In genomic region chr15:69414702-69415161, GRCh38 we compare ENCODE assay signal across 8 cellular contexts.
A peak's percentile ranks its signal among the peaks of the same experiment; 100 is the strongest.
DNase-seq lines count a peak whose midpoint lies in the region; ATAC-seq and TF ChIP-seq lines count a peak whose summit lies in the region.

No MANE protein-coding gene starts in this region.

- ATAC-seq in HG02763 (IDR thresholded peaks at IDR 0.05; ENCODE audit: unreplicated experiment): peak; percentile 25

- H3K4me3 ChIP-seq in iPS DF 6.9 (ENCODE audit: low read length): peak overlapping the region; percentile 50
- peak overlapping the region; percentile 85 for H3K4me3 ChIP-seq in skeletal muscle cell (ENCODE audit: low read depth, low read length)

- WGBS in iPS DF 6.9 (ENCODE audit: insufficient coverage, insufficient read length): no CpG with 5 or more reads among the region's 29 CpGs

- H3K27ac ChIP-seq in iPS DF 6.9 (ENCODE audit: low read length): no peak overlapping the region

- no peaks in the 10 kb centered on the region for H3K4me1 ChIP-seq in iPS DF 6.9 (ENCODE audit: control insufficient read depth, insufficient read depth, low read length)

- no peak for TF ChIP-seq CTCF in GM10266 (IDR thresholded peaks at IDR 0.05; ENCODE audit: control insufficient read depth, insufficient read depth, low read depth, missing control alignments)

- DNase-seq in ACHN: peak; percentile 89
- DNase-seq in GM10266 (ENCODE audit: extremely low spot score): peak; percentile 46
- peak; percentile 94 for DNase-seq in NCI-H226
- peak; percentile 89 for DNase-seq in amniotic epithelial cell (ENCODE audit: low read depth)
- DNase-seq in iPS DF 6.9 (ENCODE audit: low read depth, low spot score): no peak
- peak; percentile 56 for DNase-seq in skeletal muscle cell (ENCODE audit: low read depth)
- DNase-seq in superior temporal gyrus (ENCODE audit: extremely low spot score): no peak

- H3K36me3 ChIP-seq in iPS DF 6.9 (ENCODE audit: control insufficient read depth, insufficient read depth, low read length): peaks cover 3% of the 10 kb centered on the region; the same call in 1 of the 2 replicates

- H3K9me3 ChIP-seq in iPS DF 6.9 (ENCODE audit: control insufficient read depth, insufficient read depth, low read length): no peaks in the 10 kb centered on the region

- no peaks in the 10 kb centered on the region for H3K27me3 ChIP-seq in iPS DF 6.9 (ENCODE audit: control insufficient read depth, insufficient read depth, low read length)

- in situ Hi-C loops in ACHN (cut with HindIII; ENCODE audit: low pct_ligation_motif_present, low pct_unique_long_range_greater_than_20kb, low sequenced_read_pairs): no loop called here

Comparison
In these comparisons a context has a peak if more than half of its experiments do, and no peak if none do; other contexts are left out.
1. DNase-seq: peak in ACHN (single experiment), GM10266 (single experiment), NCI-H226 (single experiment), amniotic epithelial cell (single experiment) and skeletal muscle cell (single experiment); none in iPS DF 6.9 (single experiment) and superior temporal gyrus (single experiment).